Comparison of ENCODE assay signal across 8 cellular contexts in the genomic region with DNA sequence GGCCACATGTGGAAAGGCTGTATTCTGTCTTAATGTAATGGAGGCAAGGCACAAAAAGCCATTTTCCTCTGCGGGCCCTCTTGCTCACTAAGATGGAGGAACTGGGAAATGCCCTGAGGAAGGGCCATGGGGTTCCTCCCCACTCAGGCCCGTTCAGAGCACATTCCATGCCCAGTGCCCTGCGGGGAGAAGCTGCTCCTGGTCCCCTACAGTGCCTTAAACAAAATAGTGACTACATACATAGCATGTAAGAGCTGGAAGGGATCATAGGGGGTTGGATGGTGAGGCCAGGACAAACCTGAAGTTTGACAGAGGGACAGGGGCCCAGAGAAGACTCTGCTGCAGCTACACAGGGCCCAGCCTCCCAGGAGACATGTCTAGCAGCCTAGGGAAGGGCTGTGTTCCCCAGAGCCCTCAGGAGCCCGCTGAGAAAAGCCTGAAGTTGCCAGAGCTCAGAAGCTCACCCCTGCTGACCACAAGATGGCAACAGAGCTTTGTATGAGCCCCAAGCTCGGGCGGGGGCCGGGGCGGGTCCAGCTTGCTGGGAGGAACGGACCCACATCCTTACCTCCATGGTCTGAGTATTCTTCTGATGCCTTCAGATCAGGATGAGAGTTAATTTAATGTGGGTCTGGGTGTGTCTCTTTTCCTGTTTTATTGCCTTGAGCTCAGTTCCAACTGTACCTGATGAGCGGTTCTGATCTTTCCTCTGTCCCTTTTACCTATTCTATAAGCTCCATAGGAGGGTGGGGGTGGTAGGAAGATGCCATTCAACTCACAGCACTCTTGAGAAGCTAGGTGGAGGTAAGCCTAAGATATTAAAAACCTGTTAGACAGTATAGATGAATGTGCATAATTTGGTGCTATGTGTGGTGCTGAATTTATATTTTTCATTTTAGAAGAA.
DNase-seq lines count a peak whose midpoint lies in the region; ATAC-seq and TF ChIP-seq lines count a peak whose summit lies in the region.

No MANE protein-coding gene starts in this region.

- no peak for TF ChIP-seq EP300 in neural cell (conservative IDR thresholded peaks at IDR 0.05; ENCODE audit: poor library complexity, severe bottlenecking)

- TF ChIP-seq CTCF in MM.1S (IDR thresholded peaks at IDR 0.05; ENCODE audit: low read length) (peak; percentile 73), neural cell (IDR thresholded peaks at IDR 0.05; ENCODE audit: poor library complexity, severe bottlenecking) (peak; percentile 50)

- DNase-seq in activated T-cell treated with anti-CD3 and anti-CD28 coated beads for 24 hours (ENCODE audit: low read depth) (peak; percentile 16), activated T-cell treated with anti-CD3 and anti-CD28 coated beads for 4 hours (no peak), MM.1S (peak; percentile 62), T1000 (lab: John Stamatoyannopoulos, UW) (peak; percentile 43), epidermal melanocyte (ENCODE audit: insufficient read length, low spot score) (peak; percentile 76), NCI-H146 treated with DMSO at 0.1 percent for 48 hours (lab: John Stamatoyannopoulos, UW; ENCODE audit: unreplicated experiment) (no peak)
- no peak for DNase-seq in effector memory CD8-positive, alpha-beta T cell

- H3K27ac Mint-ChIP-seq in effector memory CD8-positive, alpha-beta T cell: no peak overlapping the region

- no peaks in the 10 kb centered on the region for H4K20me1 ChIP-seq in MM.1S (ENCODE audit: insufficient read depth, low read length)
- H4K20me1 ChIP-seq in neural cell (ENCODE audit: insufficient read depth): no peaks in the 10 kb centered on the region

- H2AFZ ChIP-seq in MM.1S (ENCODE audit: low read length): no peak overlapping the region
- H2AFZ ChIP-seq in neural cell (ENCODE audit: low read depth, low read length): no peak overlapping the region

- H3K4me3 ChIP-seq in MM.1S (ENCODE audit: low read length) (no peak overlapping the region), neural cell (ENCODE audit: low read length) (no peak overlapping the region)

- H3K9ac ChIP-seq in MM.1S (ENCODE audit: low read length) (no peak overlapping the region), neural cell (ENCODE audit: low read length) (no peak overlapping the region)

- H3K27me3 Mint-ChIP-seq in effector memory CD8-positive, alpha-beta T cell: peaks cover 39 to 52% of the 10 kb centered on the region in 2 donors

- no peak overlapping the region for H3K4me3 Mint-ChIP-seq in effector memory CD8-positive, alpha-beta T cell

- H3K79me2 ChIP-seq in MM.1S (ENCODE audit: low read length): no peaks in the 10 kb centered on the region
- no peaks in the 10 kb centered on the region for H3K79me2 ChIP-seq in neural cell (replicated peaks; ENCODE audit: insufficient read depth, low read length)

- H3K27ac ChIP-seq in MM.1S (ENCODE audit: low read length): no peak overlapping the region
- H3K27ac ChIP-seq in neural cell (ENCODE audit: low read length): no peak overlapping the region

- H3K4me1 Mint-ChIP-seq in effector memory CD8-positive, alpha-beta T cell (ENCODE audit: low read depth in 2 of 2): no peaks in the 10 kb centered on the region

- no peak for ATAC-seq in effector memory CD8-positive, alpha-beta T cell (replicated peaks)

- H3K9me2 ChIP-seq in MM.1S (replicated peaks; ENCODE audit: insufficient read depth, low read length) (no peaks in the 10 kb centered on the region), neural cell (ENCODE audit: insufficient read depth, low read length) (no peaks in the 10 kb centered on the region)

- no peaks in the 10 kb centered on the region for H3K36me3 ChIP-seq in MM.1S (replicated peaks; ENCODE audit: insufficient read depth, low read length)
- H3K36me3 ChIP-seq in neural cell (ENCODE audit: insufficient read depth, low read length): no peaks in the 10 kb centered on the region

- H3K36me3 Mint-ChIP-seq in effector memory CD8-positive, alpha-beta T cell (ENCODE audit: insufficient read depth): no peaks in the 10 kb centered on the region

- no peaks in the 10 kb centered on the region for H3K9me3 ChIP-seq in MM.1S (replicated peaks; ENCODE audit: insufficient read depth, low read length)
- no peaks in the 10 kb centered on the region for H3K9me3 ChIP-seq in neural cell (ENCODE audit: low read length)

- peak; percentile 52 for TF ChIP-seq RAD21 in neural cell (conservative IDR thresholded peaks at IDR 0.05)

- H3K27me3 ChIP-seq in MM.1S (replicated peaks; ENCODE audit: insufficient read depth, low read length) (no peaks in the 10 kb centered on the region), neural cell (ENCODE audit: insufficient read depth, low read depth, low read length) (no peaks in the 10 kb centered on the region)

- H3K4me1 ChIP-seq in MM.1S (ENCODE audit: low read length): no peaks in the 10 kb centered on the region

- no peak overlapping the region for H3K4me2 ChIP-seq in MM.1S (ENCODE audit: low read depth, low read length)
- H3K4me2 ChIP-seq in neural cell (ENCODE audit: low read length): no peak overlapping the region

- H3F3A ChIP-seq in MM.1S (ENCODE audit: insufficient read depth, low read length) (no peaks in the 10 kb centered on the region), neural cell (ENCODE audit: insufficient read depth, low read length, poor library complexity, severe bottlenecking) (no peaks in the 10 kb centered on the region)

- H3K9me3 Mint-ChIP-seq in effector memory CD8-positive, alpha-beta T cell: no peaks in the 10 kb centered on the region

TF ChIP-seq in neural cell, 6 proteins besides CTCF, POLR2A, EP300 and RAD21:
- no peak for TF ChIP-seq REST (IDR thresholded peaks at IDR 0.05; ENCODE audit: borderline replicate concordance)
- TF ChIP-seq SMC3 (conservative IDR thresholded peaks at IDR 0.05; ENCODE audit: poor library complexity): peak; percentile 26
- no peak for TF ChIP-seq EZH2 (IDR thresholded peaks at IDR 0.05; ENCODE audit: borderline replicate concordance, insufficient read depth, low read length, poor library complexity, severe bottlenecking)
- no peak for TF ChIP-seq TAF1 (IDR thresholded peaks at IDR 0.05; ENCODE audit: low read depth)
- TF ChIP-seq POLR2AphosphoS5 (IDR thresholded peaks at IDR 0.05): no peak

Comparison
In these comparisons a context has a peak if more than half of its experiments do, and no peak if none do; other contexts are left out.
1. DNase-seq: peak in activated T-cell treated with anti-CD3 and anti-CD28 coated beads for 24 hours (single experiment), MM.1S (single experiment), T1000 (single experiment) and epidermal melanocyte (single experiment); none in activated T-cell treated with anti-CD3 and anti-CD28 coated beads for 4 hours (single experiment), effector memory CD8-positive, alpha-beta T cell (0 of 3) and NCI-H146 treated with DMSO at 0.1 percent for 48 hours (single experiment).